14 cellular contexts compared by ENCODE assay signal in genomic region chr2:238850096-238850495, GRCh38. TPM values are rescaled to one million over a fixed set of nuclear protein-coding genes. Genes with fewer than 3 reads are reported as not detected.
DNase-seq lines count a peak whose midpoint lies in the region; ATAC-seq, FAIRE-seq and TF ChIP-seq lines count a peak whose summit lies in the region.
"Had no signal": no experiment of that assay in that cellular context is flagged by ENCODE, and none has a peak within 500 bp of the region (broad histone marks: within the 10 kb centered on the region; RNA-seq: fewer than 3 reads in every experiment).

No MANE protein-coding gene starts in this region.

- peaks cover 84% of the 10 kb centered on the region for H3K79me2 ChIP-seq in fibroblast of lung (ENCODE audit: control insufficient read depth, insufficient read depth, low read length)
- H3K79me2 ChIP-seq in OCI-LY7 (ENCODE audit: insufficient read depth, low read depth, low read length) = no peaks in the 10 kb centered on the region

- no peak for TF ChIP-seq EP300 in A549 (IDR thresholded peaks at IDR 0.05)

- TF ChIP-seq RAD21 in A549 (conservative IDR thresholded peaks at IDR 0.05 in 1 of 2, IDR thresholded peaks at IDR 0.05 in 1 of 2) = no peak

- H4K20me1 ChIP-seq in fibroblast of lung (ENCODE audit: control insufficient read depth, extremely low read depth, insufficient read depth, low read length) = no peaks in the 10 kb centered on the region
- no peaks in the 10 kb centered on the region for H4K20me1 ChIP-seq in OCI-LY7 (ENCODE audit: insufficient read depth, low read length)

- peaks cover 7% of the 10 kb centered on the region for H3K27me3 Mint-ChIP-seq in osteocyte (ENCODE audit: unreplicated experiment)

- H3K4me1 Mint-ChIP-seq in osteocyte (ENCODE audit: unreplicated experiment) = peaks cover 8% of the 10 kb centered on the region

- H3K36me3 Mint-ChIP-seq in osteocyte (ENCODE audit: unreplicated experiment) = no peaks in the 10 kb centered on the region
- H3K36me3 Mint-ChIP-seq: natural killer cell treated with Interleukin-12 subunit alpha and Interleukin-12 subunit beta and Interleukin-15 and Interleukin-18, amount 100 ng/mL, for 72 hours had no signal

- peak overlapping the region; percentile 60 for H3K4me3 Mint-ChIP-seq in osteocyte (ENCODE audit: unreplicated experiment)
- H3K4me3 Mint-ChIP-seq: dendritic cell treated with granulocyte-macrophage colony-stimulating factor and Interleukin-4, amounts not matched to agents 40 ng/mL and 50 ng/mL, for 4 days; natural killer cell treated with Interleukin-12 subunit alpha and Interleukin-12 subunit beta and Interleukin-15 and Interleukin-18, amount 100 ng/mL, for 72 hours had no signal

- in situ Hi-C loops in Panc1 (cut with HindIII; ENCODE audit: low pct_unique_long_range_greater_than_20kb, low sequenced_read_pairs) = no loop called here

- ATAC-seq in A549 = no peak
- ATAC-seq in Panc1 = no peak

- no peaks in the 10 kb centered on the region for H3K9me2 ChIP-seq in OCI-LY7 (ENCODE audit: insufficient read depth, low read length)

- H3K4me1 ChIP-seq in A549 = peaks cover 14% of the 10 kb centered on the region
- H3K4me1 ChIP-seq in Panc1 (ENCODE audit: control insufficient read depth, insufficient read depth, low read length) = peaks cover 6% of the 10 kb centered on the region
- H3K4me1 ChIP-seq in fibroblast of lung (ENCODE audit: control insufficient read depth, extremely low read depth, insufficient read depth, low read length) = peaks cover 4% of the 10 kb centered on the region
- no peaks in the 10 kb centered on the region for H3K4me1 ChIP-seq in OCI-LY7 (ENCODE audit: insufficient read depth, low read length, poor library complexity, severe bottlenecking)

- CTCF ChIA-PET in A549 (lab: Yijun Ruan, JAX) = interaction anchor here (0.7 to 1.7 kb wide), 3 partner anchors 8 to 121 kb away, joined by 3 to 4 read pairs (median 4); no protein-coding TSS in a partner anchor
- CTCF ChIA-PET in Panc1 (lab: Charles Lee) = no interaction called here
- CTCF ChIA-PET in OCI-LY7 (lab: Charles Lee; ENCODE audit: unreplicated experiment) = no interaction called here

- no peak for TF ChIP-seq POLR2A in A549 (IDR thresholded peaks at IDR 0.05; ENCODE audit: low read length)

- H3K9me3 ChIP-seq in A549 (no peaks in the 10 kb centered on the region), Panc1 (ENCODE audit: control insufficient read depth, insufficient read depth, low read depth, low read length) (no peaks in the 10 kb centered on the region), fibroblast of lung (ENCODE audit: control insufficient read depth, insufficient read depth, low read depth, low read length) (no peaks in the 10 kb centered on the region), OCI-LY7 (ENCODE audit: low read length) (no peaks in the 10 kb centered on the region)

- POLR2A ChIA-PET in A549 (lab: Yijun Ruan, JAX) = no interaction called here
- POLR2A ChIA-PET in Panc1 (lab: Charles Lee) = no interaction called here
- POLR2A ChIA-PET in OCI-LY7 (lab: Charles Lee) = no interaction called here

- TF ChIP-seq CTCF in A549 (IDR thresholded peaks at IDR 0.05) (no peak), Panc1 (IDR thresholded peaks at IDR 0.05) (no peak), fibroblast of lung (conservative IDR thresholded peaks at IDR 0.05 in 1 of 2, IDR thresholded peaks at IDR 0.05 in 1 of 2; ENCODE audit: low read depth in 1 of 2, low read length in 2 of 2) (no peak), osteocyte (IDR thresholded peaks at IDR 0.05) (no peak), OCI-LY7 (conservative IDR thresholded peaks at IDR 0.05; ENCODE audit: low read length) (no peak)

- H3K27ac ChIP-seq in A549 (no peak overlapping the region), Panc1 (ENCODE audit: low read length) (peak overlapping the region; percentile 59; the same call in 1 of the 2 replicates), fibroblast of lung (ENCODE audit: insufficient read depth, low read length) (peak overlapping the region; percentile 91), OCI-LY7 (ENCODE audit: low read depth, low read length, poor library complexity, severe bottlenecking) (no peak overlapping the region)

- H3K4me3 ChIP-seq in A549 (no peak overlapping the region; the same call in 2 of the 3 replicates), Panc1 (ENCODE audit: low read depth in 2 of 2, low read length in 2 of 2) (peak overlapping the region; percentile 51 to 52), fibroblast of lung (replicated peaks in 1 of 4; ENCODE audit: control extremely low read depth in 1 of 4, insufficient read depth in 1 of 4, low read depth in 3 of 4, low read length in 4 of 4) (peak overlapping the region; percentile 45 to 99 (median 95)), OCI-LY7 (ENCODE audit: low read depth, low read length, poor library complexity, severe bottlenecking) (no peak overlapping the region)

- WGBS in A549 (ENCODE audit: missing lambda C conversion rate) = 87% methylated on average over 2 of the region's 2 CpGs

- peak overlapping the region; percentile 99 for H3K4me2 ChIP-seq in A549
- H3K4me2 ChIP-seq in fibroblast of lung (ENCODE audit: extremely low read depth, insufficient read depth, low read length) = peak overlapping the region; percentile 67
- H3K4me2 ChIP-seq in OCI-LY7 (ENCODE audit: low read length) = no peak overlapping the region

- no peak for FAIRE-seq in A549 (lab: Jason Lieb, UNC)
- FAIRE-seq: small intestine had no signal

- H3K36me3 ChIP-seq in Panc1 (ENCODE audit: control insufficient read depth, insufficient read depth, low read length) = no peaks in the 10 kb centered on the region
- H3K36me3 ChIP-seq in fibroblast of lung (ENCODE audit: control insufficient read depth, insufficient read depth, low read length) = peaks cover 3% of the 10 kb centered on the region
- H3K36me3 ChIP-seq in OCI-LY7 (ENCODE audit: insufficient read depth, low read length) = no peaks in the 10 kb centered on the region

- DNase-seq in A549 (ENCODE audit: low read depth in 1 of 2, low spot score in 1 of 2) (no peak), Panc1 (ENCODE audit: low read depth, low spot score) (no peak), fibroblast of lung (ENCODE audit: low read depth in 2 of 2) (peak in 1 of 2 donors; percentile 87), osteocyte (ENCODE audit: extremely low spot score, unreplicated experiment) (no peak), OCI-LY7 (ENCODE audit: low spot score) (no peak), kidney glomerular epithelial cell (lab: John Stamatoyannopoulos, UW) (no peak)
- DNase-seq in activated naive CD4-positive, alpha-beta T cell (lab: John Stamatoyannopoulos, UW) = no peak
- no peak for DNase-seq in activated CD4-positive, alpha-beta T cell treated with anti-CD3 and anti-CD28 coated beads for 1 hour
- DNase-seq: activated T-cell treated with anti-CD3 and anti-CD28 coated beads, Interleukin-2, amount 50 U/mL, for 1 hour; OCI-M1; small intestine; substantia nigra had no signal

- BruUV-seq in Panc1 (replicated peaks; lab: Mats Ljungman, UMichigan) (no TSS peak), OCI-LY7 (replicated peaks; lab: Mats Ljungman, UMichigan) (no TSS peak)

- H3K27ac Mint-ChIP-seq in osteocyte (ENCODE audit: unreplicated experiment) = no peak overlapping the region
- H3K27ac Mint-ChIP-seq: dendritic cell treated with granulocyte-macrophage colony-stimulating factor and Interleukin-4, amounts not matched to agents 40 ng/mL and 50 ng/mL, for 4 days; natural killer cell treated with Interleukin-12 subunit alpha and Interleukin-12 subunit beta and Interleukin-15 and Interleukin-18, amount 100 ng/mL, for 72 hours had no signal

- intact Hi-C loops in Panc1 (cut with micrococcal nuclease; ENCODE audit: unreplicated experiment) = no loop called here
- intact Hi-C loops in OCI-LY7 (cut with micrococcal nuclease; ENCODE audit: unreplicated experiment) = no loop called here

- H3K9ac ChIP-seq in fibroblast of lung (ENCODE audit: insufficient read depth, low read length) = peak overlapping the region; percentile 86

- H2AFZ ChIP-seq in fibroblast of lung (ENCODE audit: low read length) (no peak overlapping the region), OCI-LY7 (ENCODE audit: low read length) (no peak overlapping the region)

- H3K27me3 ChIP-seq in Panc1 (ENCODE audit: control insufficient read depth, insufficient read depth, low read length) (no peaks in the 10 kb centered on the region), fibroblast of lung (ENCODE audit: control insufficient read depth, insufficient read depth, low read length) (no peaks in the 10 kb centered on the region)

- H3K9me3 Mint-ChIP-seq in osteocyte (ENCODE audit: unreplicated experiment) = no peaks in the 10 kb centered on the region
- H3K9me3 Mint-ChIP-seq: natural killer cell treated with Interleukin-12 subunit alpha and Interleukin-12 subunit beta and Interleukin-15 and Interleukin-18, amount 100 ng/mL, for 72 hours had no signal

TF ChIP-seq in A549, 52 proteins besides CTCF, POLR2A, EP300 and RAD21 (continues in another document):
- no peak for TF ChIP-seq NPAS2 (CRISPR knock-in tag; IDR thresholded peaks at IDR 0.05; ENCODE audit: borderline replicate concordance)
- no peak for TF ChIP-seq ATOH8 (CRISPR knock-in tag; IDR thresholded peaks at IDR 0.05; ENCODE audit: low read depth)
- no peak for TF ChIP-seq HES2 (IDR thresholded peaks at IDR 0.05)
- no peak for TF ChIP-seq RFX5 (IDR thresholded peaks at IDR 0.05)
- no peak for TF ChIP-seq ZNF302 (CRISPR knock-in tag; IDR thresholded peaks at IDR 0.05)

RNA-seq across cellular contexts. Expression of gene TWIST2, which starts 2.2 kb away (rescaled TPM):
- 5.4 and 8.2 TPM in 2 replicates for polyA plus RNA-seq in A549 (2011; rRNA removed)
- polyA plus RNA-seq in A549 (2012; cell fraction: cytosol; rRNA removed) = 22.0 and 31.0 TPM in 2 replicates
- 19.3 and 23.2 TPM in 2 replicates for polyA plus RNA-seq in A549 (2012; cell fraction: nucleus; rRNA removed)
- polyA plus RNA-seq in A549 (2017; fragmentation: RNase III; extraction: RNeasy Plus Mini Kit Qiagen cat#74134 plus additional on column Dnase treatment) = 6.0 to 8.7 TPM (median 7.1 TPM) in 3 replicates
- 3.6 and 6.2 TPM in 2 replicates for polyA minus RNA-seq in A549 (2011; rRNA and poly(A)+ RNA removed)
- 4.2 TPM for total RNA-seq in Panc1 (2021; ENCODE audit: unreplicated experiment)
- 6.5 TPM for polyA plus RNA-seq in Panc1 (2012; ENCODE audit: insufficient read length)
- 36.0 and 118 TPM in 2 replicates for total RNA-seq in fibroblast of lung
- polyA plus RNA-seq in fibroblast of lung = 85.2 and 97.7 TPM in 2 replicates
- 83.8 and 115 TPM in 2 replicates for polyA plus RNA-seq in fibroblast of lung (2012)
- 24.2 and 33.9 TPM in 2 replicates for polyA minus RNA-seq in fibroblast of lung (ENCODE audit: low replicate concordance)
- total RNA-seq in osteocyte = 6.0 and 6.3 TPM in 2 replicates
- total RNA-seq in OCI-LY7 (2014; rRNA removed; shearing (Covaris generic)) = not detected in 2 replicates
- not detected in 2 replicates for total RNA-seq in OCI-LY7 (2022)
- total RNA-seq: natural killer cell treated with Interleukin-12 subunit alpha and Interleukin-12 subunit beta and Interleukin-15 and Interleukin-18, amount 100 ng/mL, for 72 hours had no signal

Comparison
In these comparisons a context has a peak if more than half of its experiments do, and no peak if none do; other contexts are left out.
1. H3K27ac ChIP-seq: peak in Panc1 (single experiment) and fibroblast of lung (single experiment); none in A549 (0 of 2) and OCI-LY7 (single experiment).
2. H3K4me3 ChIP-seq: peak in Panc1 (2 of 2) and fibroblast of lung (4 of 4); none in A549 (single experiment) and OCI-LY7 (single experiment).